Comparison of ENCODE assay signal across 1 cellular context in genomic region chr20:43949248-43949647, GRCh38.
TF ChIP-seq lines count a peak whose summit lies in the region.

No MANE protein-coding gene starts in this region.

TF ChIP-seq in HepG2, 621 proteins besides CTCF, POLR2A, EP300 and RAD21:
- TF ChIP-seq ZNF343 (CRISPR knock-in tag; IDR thresholded peaks at IDR 0.05), result no peak
- TF ChIP-seq, protein P1, sequence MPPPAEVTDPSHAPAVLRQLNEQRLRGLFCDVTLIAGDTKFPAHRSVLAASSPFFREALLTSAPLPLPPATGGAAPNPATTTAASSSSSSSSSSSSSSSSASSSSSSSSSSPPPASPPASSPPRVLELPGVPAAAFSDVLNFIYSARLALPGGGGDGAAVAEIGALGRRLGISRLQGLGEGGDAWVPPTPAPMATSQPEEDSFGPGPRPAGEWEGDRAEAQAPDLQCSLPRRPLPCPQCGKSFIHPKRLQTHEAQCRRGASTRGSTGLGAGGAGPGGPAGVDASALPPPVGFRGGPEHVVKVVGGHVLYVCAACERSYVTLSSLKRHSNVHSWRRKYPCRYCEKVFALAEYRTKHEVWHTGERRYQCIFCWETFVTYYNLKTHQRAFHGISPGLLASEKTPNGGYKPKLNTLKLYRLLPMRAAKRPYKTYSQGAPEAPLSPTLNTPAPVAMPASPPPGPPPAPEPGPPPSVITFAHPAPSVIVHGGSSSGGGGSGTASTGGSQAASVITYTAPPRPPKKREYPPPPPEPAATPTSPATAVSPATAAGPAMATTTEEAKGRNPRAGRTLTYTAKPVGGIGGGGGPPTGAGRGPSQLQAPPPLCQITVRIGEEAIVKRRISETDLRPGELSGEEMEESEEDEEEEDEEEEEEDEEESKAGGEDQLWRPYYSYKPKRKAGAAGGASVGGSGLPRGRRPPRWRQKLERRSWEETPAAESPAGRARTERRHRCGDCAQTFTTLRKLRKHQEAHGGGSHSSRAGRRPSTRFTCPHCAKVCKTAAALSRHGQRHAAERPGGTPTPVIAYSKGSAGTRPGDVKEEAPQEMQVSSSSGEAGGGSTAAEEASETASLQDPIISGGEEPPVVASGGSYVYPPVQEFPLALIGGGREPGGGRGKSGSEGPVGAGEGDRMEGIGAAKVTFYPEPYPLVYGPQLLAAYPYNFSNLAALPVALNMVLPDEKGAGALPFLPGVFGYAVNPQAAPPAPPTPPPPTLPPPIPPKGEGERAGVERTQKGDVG (CRISPR knock-in tag; IDR thresholded peaks at IDR 0.05; ENCODE audit: borderline replicate concordance), result no peak
- TF ChIP-seq ZSCAN21 (CRISPR knock-in tag; IDR thresholded peaks at IDR 0.05; ENCODE audit: borderline replicate concordance), result no peak
- TF ChIP-seq DMTF1 (CRISPR knock-in tag; IDR thresholded peaks at IDR 0.05), result no peak
